ENCODE assay signal across 8 cellular contexts in genomic region chr7:47763063-47763974, GRCh38.
DNase-seq lines count a peak whose midpoint lies in the region; ATAC-seq and TF ChIP-seq lines count a peak whose summit lies in the region.

No MANE protein-coding gene starts in this region.

- intact Hi-C loops in vagina (cut with DNase I) = no loop called here

- H3K27ac Mint-ChIP-seq in glutamatergic neuron (ENCODE audit: unreplicated experiment) = peak overlapping the region; percentile 96

- H3K4me1 ChIP-seq in vagina = peaks cover 13% of the 10 kb centered on the region

- peak overlapping the region; percentile 60 for H3K27ac ChIP-seq in vagina

- peak; percentile 78 for DNase-seq in NCI-H510A treated with DMSO at 0.1 percent for 48 hours (lab: John Stamatoyannopoulos, UW)
- DNase-seq in NCI-H510A (lab: John Stamatoyannopoulos, UW) = no peak
- peak; percentile 99 for DNase-seq in RPMI7951 (ENCODE audit: low read depth)
- no peak for DNase-seq in glutamatergic neuron
- no peak for DNase-seq in vagina (ENCODE audit: extremely low spot score in 2 of 2)
- no peak for DNase-seq in inferior parietal cortex (ENCODE audit: extremely low spot score)
- DNase-seq in GM13976 (ENCODE audit: low spot score) = no peak

- H3K27me3 Mint-ChIP-seq in glutamatergic neuron (ENCODE audit: unreplicated experiment) = peaks cover 2% of the 10 kb centered on the region

- peaks cover 20% of the 10 kb centered on the region for H3K4me1 Mint-ChIP-seq in glutamatergic neuron (ENCODE audit: low read depth, unreplicated experiment)

- in situ Hi-C loops in GM13976 (cut with MboI; ENCODE audit: low sequenced_read_pairs, unreplicated experiment) = no loop called here

- no peak overlapping the region for H3K4me3 Mint-ChIP-seq in glutamatergic neuron (ENCODE audit: unreplicated experiment)

- H3K36me3 ChIP-seq in vagina = no peaks in the 10 kb centered on the region

- no peaks in the 10 kb centered on the region for H3K27me3 ChIP-seq in vagina

- TF ChIP-seq POLR2A in vagina (IDR thresholded peaks at IDR 0.05) = no peak

- peaks cover 8% of the 10 kb centered on the region for H3K9me3 Mint-ChIP-seq in glutamatergic neuron (ENCODE audit: unreplicated experiment)

- H3K4me3 ChIP-seq in vagina = no peak overlapping the region

- H3K36me3 Mint-ChIP-seq in glutamatergic neuron (ENCODE audit: unreplicated experiment) = no peaks in the 10 kb centered on the region

- TF ChIP-seq CTCF in glutamatergic neuron (IDR thresholded peaks at IDR 0.05; ENCODE audit: partially characterized antibody, unreplicated experiment) (no peak), vagina (IDR thresholded peaks at IDR 0.05) (no peak), GM13976 (IDR thresholded peaks at IDR 0.05; ENCODE audit: borderline replicate concordance, control extremely low read depth, extremely low read depth, insufficient read depth, missing control alignments) (no peak)

- ATAC-seq in HG02981 (IDR thresholded peaks at IDR 0.05; ENCODE audit: unreplicated experiment) = no peak

- no peaks in the 10 kb centered on the region for H3K9me3 ChIP-seq in vagina

Comparison
In these comparisons a context has a peak if more than half of its experiments do, and no peak if none do; other contexts are left out.
1. DNase-seq: peak in NCI-H510A treated with DMSO at 0.1 percent for 48 hours (single experiment) and RPMI7951 (single experiment); none in NCI-H510A (single experiment), glutamatergic neuron (single experiment), vagina (0 of 2), inferior parietal cortex (single experiment) and GM13976 (single experiment).